Comparison of ENCODE assay signal across 8 cellular contexts in the genomic region with DNA sequence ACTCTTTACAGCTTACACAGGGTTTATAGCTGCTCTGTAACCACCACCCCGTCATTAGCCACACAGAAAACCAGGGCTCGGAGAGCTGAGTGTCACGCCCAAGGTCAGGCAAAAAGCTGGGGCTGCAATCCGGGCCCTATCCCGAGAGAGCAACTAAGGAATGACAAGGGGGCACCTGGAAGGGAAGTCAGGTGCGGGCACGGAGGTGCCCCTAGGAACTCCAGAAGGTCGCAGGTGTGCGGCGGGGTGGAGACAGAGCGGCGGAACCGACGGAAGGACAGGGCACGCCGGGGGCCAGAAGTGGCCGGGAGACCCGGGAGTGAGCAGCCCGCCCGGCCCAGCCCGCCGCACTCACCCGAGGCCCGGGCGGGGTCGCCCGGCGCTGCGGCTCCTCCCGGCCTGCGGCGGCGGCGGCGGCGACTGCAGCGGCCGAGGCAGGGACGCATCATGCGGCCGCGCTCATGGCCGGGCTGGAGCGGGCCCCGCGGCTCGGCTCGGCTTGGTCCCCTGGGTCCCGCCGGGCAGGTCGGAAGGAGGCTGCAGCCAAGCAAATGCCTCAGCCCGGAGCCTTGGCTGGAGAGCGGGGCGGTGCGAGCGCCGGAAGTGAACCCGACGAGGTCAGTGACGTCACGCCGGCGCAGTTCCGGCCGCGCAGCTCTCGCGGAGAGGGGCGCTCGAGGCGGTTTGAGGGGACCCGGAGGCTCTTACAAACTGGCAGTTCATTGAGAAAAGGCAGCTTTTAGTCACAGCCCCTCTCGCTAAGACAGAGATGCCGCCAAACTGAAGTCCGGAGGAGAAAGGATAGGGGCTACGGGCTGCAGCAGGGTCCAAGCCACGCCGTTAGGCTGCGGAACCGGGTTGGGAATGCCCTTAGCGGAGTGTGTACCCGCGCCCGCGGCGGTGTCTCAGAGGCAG. TPM values are rescaled to one million over a fixed set of nuclear protein-coding genes. Genes with fewer than 3 reads are reported as not detected.
DNase-seq lines count a peak whose midpoint lies in the region; ATAC-seq and TF ChIP-seq lines count a peak whose summit lies in the region.

Gene ZDHHC7, minus strand, starts transcription at position 605 of the 915 bp plus-strand sequence. CDS start 20,917 bp downstream, outside the sequence.

- DNase-seq in NCI-H1105 treated with DMSO at 0.1 percent for 48 hours (lab: John Stamatoyannopoulos, UW) = peak; percentile 58
- DNase-seq in T-helper 2 cell = peak; percentile 73 to 88 (median 78)
- peak; percentile 87 for DNase-seq in right atrium auricular region (ENCODE audit: low spot score)
- DNase-seq in vagina (ENCODE audit: extremely low spot score in 2 of 2) = no peak

- peak within 1 kb of the TSS; percentile 85 for H3K27ac ChIP-seq in angular gyrus (ENCODE audit: low read depth, low read length)
- H3K27ac ChIP-seq in right atrium auricular region = peak within 1 kb of the TSS; percentile 98
- peak within 1 kb of the TSS; percentile 99 for H3K27ac ChIP-seq in rectal smooth muscle tissue (ENCODE audit: low read depth, low read length)
- H3K27ac ChIP-seq in vagina = peak within 1 kb of the TSS; percentile 97

- H3K4me1 ChIP-seq in right atrium auricular region (peaks cover 0 to 41% of the 10 kb centered on the region in 2 donors), rectal smooth muscle tissue (ENCODE audit: control insufficient read depth, insufficient read depth, low read length) (peaks cover 20% of the 10 kb centered on the region), vagina (peaks cover 52% of the 10 kb centered on the region)

- TF ChIP-seq CTCF in GM12875 (IDR thresholded peaks at IDR 0.05; ENCODE audit: borderline replicate concordance, insufficient read depth, low read depth, low read length) = no peak
- no peak for TF ChIP-seq CTCF in right atrium auricular region (IDR thresholded peaks at IDR 0.05)
- TF ChIP-seq CTCF in vagina (IDR thresholded peaks at IDR 0.05) = peak in 1 of 3 experiments; percentile 19

- peak; percentile 89 for ATAC-seq in HG02623 (IDR thresholded peaks at IDR 0.05; ENCODE audit: unreplicated experiment)

- TF ChIP-seq POLR2A in vagina (IDR thresholded peaks at IDR 0.05) = peak in 1 of 2 donors; percentile 90

- H3K4me3 ChIP-seq in GM12875 (ENCODE audit: low read depth, low read length) = peak within 1 kb of the TSS; percentile 60
- peak within 1 kb of the TSS; percentile 60 to 85 for H3K4me3 ChIP-seq in right atrium auricular region
- H3K4me3 ChIP-seq in rectal smooth muscle tissue (ENCODE audit: low read length) = peak within 1 kb of the TSS; percentile 96
- peak within 1 kb of the TSS; percentile 78 to 87 for H3K4me3 ChIP-seq in vagina

- no peaks in the 10 kb centered on the region for H3K9me3 ChIP-seq in right atrium auricular region
- H3K9me3 ChIP-seq in vagina = no peaks in the 10 kb centered on the region

- intact Hi-C loops in vagina (cut with DNase I) = no loop called here

- H3K9ac ChIP-seq in rectal smooth muscle tissue (ENCODE audit: low read length) = peak within 1 kb of the TSS; percentile 94

- H3K27me3 ChIP-seq in right atrium auricular region (no peaks in the 10 kb centered on the region), rectal smooth muscle tissue (ENCODE audit: control insufficient read depth, insufficient read depth, low read length) (no peaks in the 10 kb centered on the region), vagina (no peaks in the 10 kb centered on the region)

- H3K36me3 ChIP-seq in right atrium auricular region (no peaks in the 10 kb centered on the region), rectal smooth muscle tissue (ENCODE audit: control insufficient read depth, insufficient read depth, low read length) (no peaks in the 10 kb centered on the region), vagina (no peaks in the 10 kb centered on the region)

RNA-seq across cellular contexts. Expression of gene ZDHHC7, which starts in this region (rescaled TPM):
- 10 to 100 TPM; 36.0 to 48.7 TPM for total RNA-seq in right atrium auricular region
- 37.3 TPM for total RNA-seq in vagina

Comparison
In these comparisons a context has a peak if more than half of its experiments do, and no peak if none do; other contexts are left out.
1. DNase-seq: peak in NCI-H1105 treated with DMSO at 0.1 percent for 48 hours (single experiment), T-helper 2 cell (5 of 5) and right atrium auricular region (single experiment); none in vagina (0 of 2).
2. Peak in every context shown above with its lines, with median percentiles within 50 percentile points of each other: H3K4me3 ChIP-seq and H3K27ac ChIP-seq.